In genomic region chr13:113759525-113760137, GRCh38 we compare ENCODE assay signal across 8 cellular contexts. TPM values are rescaled to one million over a fixed set of nuclear protein-coding genes. Genes with fewer than 3 reads are reported as not detected.
A peak's percentile ranks its signal among the peaks of the same experiment; 100 is the strongest.
DNase-seq lines count a peak whose midpoint lies in the region; ATAC-seq, FAIRE-seq and TF ChIP-seq lines count a peak whose summit lies in the region.

No MANE protein-coding gene starts in this region.

- no TSS peak for BruUV-seq in HepG2 (replicated peaks; lab: Mats Ljungman, UMichigan)

- no peak for FAIRE-seq in HepG2 (lab: Jason Lieb, UNC)

- intact Hi-C loops in HepG2 (cut with micrococcal nuclease; ENCODE audit: unreplicated experiment) = no loop called here

- no peaks in the 10 kb centered on the region for H4K20me1 ChIP-seq in HepG2 (ENCODE audit: insufficient read depth, low read length)

- WGBS in HepG2 (ENCODE audit: low lambda C conversion rate) = 11% methylated on average over 26 of the region's 26 CpGs
- WGBS in suprapubic skin = under 1% methylated on average over 26 of the region's 26 CpGs

- no peak for TF ChIP-seq POLR2A in NB4 (IDR thresholded peaks at IDR 0.05; ENCODE audit: extremely low read depth, insufficient read length)
- no peak for TF ChIP-seq POLR2A in HepG2 (IDR thresholded peaks at IDR 0.05; ENCODE audit: insufficient read depth in 1 of 2, low read depth in 2 of 2, low read length in 2 of 2)
- TF ChIP-seq POLR2A in suprapubic skin (IDR thresholded peaks at IDR 0.05) = no peak

- POLR2A ChIA-PET in HepG2 (lab: Yijun Ruan, JAX) = no interaction called here

- TF ChIP-seq CTCF in NB4 (IDR thresholded peaks at IDR 0.05; ENCODE audit: low read depth, low read length) (no peak), HepG2 (CRISPR knock-in tag; IDR thresholded peaks at IDR 0.05) (no peak), suprapubic skin (IDR thresholded peaks at IDR 0.05) (no peak)

- no peak overlapping the region for H2AFZ ChIP-seq in HepG2 (ENCODE audit: low read length)

- no peaks in the 10 kb centered on the region for H3K79me2 ChIP-seq in HepG2 (ENCODE audit: insufficient read depth, low read length)

- H3K4me2 ChIP-seq in HepG2 (ENCODE audit: low read depth, low read length) = peak overlapping the region; percentile 95

- H3K9me3 ChIP-seq in HepG2 (ENCODE audit: low read length) (no peaks in the 10 kb centered on the region), suprapubic skin (no peaks in the 10 kb centered on the region)

- no peak overlapping the region for H3K9ac ChIP-seq in HepG2 (ENCODE audit: insufficient read depth, low read depth, low read length)

- DNase-seq in Daoy (ENCODE audit: low read depth) (peak; percentile 35), NB4 (ENCODE audit: low read depth) (no peak), cerebellar cortex (ENCODE audit: low spot score) (peak; percentile 18), HepG2 (ENCODE audit: low spot score) (no peak), suprapubic skin (ENCODE audit: low spot score in 2 of 2) (peak in 1 of 2 donors; percentile 68), HPDE6-E6E7 (ENCODE audit: extremely low spot score) (no peak)

- no peak for TF ChIP-seq RAD21 in HepG2 (CRISPR knock-in tag; IDR thresholded peaks at IDR 0.05)

- TF ChIP-seq EP300 in HepG2 (IDR thresholded peaks at IDR 0.05; ENCODE audit: low read depth in 2 of 2, low read length in 2 of 2) (no peak), HepG2 (CRISPR knock-in tag; IDR thresholded peaks at IDR 0.05; ENCODE audit: borderline replicate concordance) (no peak), suprapubic skin (IDR thresholded peaks at IDR 0.05) (no peak)

- no peaks in the 10 kb centered on the region for H3K36me3 ChIP-seq in HepG2 (replicated peaks in 1 of 2; ENCODE audit: control insufficient read depth in 1 of 2, insufficient read depth in 2 of 2, low read length in 2 of 2)
- H3K36me3 ChIP-seq in suprapubic skin = no peaks in the 10 kb centered on the region

- H3K27me3 ChIP-seq in HepG2 (ENCODE audit: control insufficient read depth in 1 of 2, insufficient read depth in 2 of 2, low read length in 2 of 2) (peaks cover 10 to 71% of the 10 kb centered on the region in 2 experiments), suprapubic skin (peaks cover 20% of the 10 kb centered on the region)

- H3K27ac ChIP-seq in HepG2 (ENCODE audit: extremely low read length, insufficient read depth, low read length) = no peak overlapping the region
- H3K27ac ChIP-seq in suprapubic skin = peak overlapping the region; percentile 82

- ATAC-seq in HepG2 (peak; percentile 8; the same call in 2 of the 3 replicates), GM18861 (IDR thresholded peaks at IDR 0.05; ENCODE audit: unreplicated experiment) (no peak), HG03175 (IDR thresholded peaks at IDR 0.05; ENCODE audit: unreplicated experiment) (no peak)

- in situ Hi-C loops in HepG2 (cut with HindIII; ENCODE audit: extremely low pct_ligation_motif_present, low pct_unique_long_range_greater_than_20kb) = no loop called here

- H3K4me3 ChIP-seq in NB4 (ENCODE audit: low read depth, low read length) = peak overlapping the region; percentile 50
- peak overlapping the region in 2 of 3 experiments; percentile 60 to 71; a peak in 2 of 6 replicates for H3K4me3 ChIP-seq in HepG2 (replicated peaks in 1 of 3; ENCODE audit: insufficient read depth in 1 of 3, low read depth in 2 of 3, low read length in 3 of 3)
- peak overlapping the region; percentile 80 for H3K4me3 ChIP-seq in suprapubic skin

- CTCF ChIA-PET in HepG2 (lab: Yijun Ruan, JAX; ENCODE audit: low intra/inter-chr PET ratio, low total read pairs) = no interaction called here

- H3K4me1 ChIP-seq in HepG2 (ENCODE audit: insufficient read depth, low read length) (peaks cover 14% of the 10 kb centered on the region), suprapubic skin (peaks cover 19% of the 10 kb centered on the region)

TF ChIP-seq in HepG2, 621 proteins besides CTCF, POLR2A, EP300 and RAD21:
- TF ChIP-seq EZH2 (conservative IDR thresholded peaks at IDR 0.05; ENCODE audit: low read depth, low read length) = 0 out of 2 replicates have a peak, but pooled peaks have one; percentile 78
- no peak for TF ChIP-seq ZNF737 (CRISPR knock-in tag; IDR thresholded peaks at IDR 0.05; ENCODE audit: borderline replicate concordance)

RNA-seq across cellular contexts. Expression of gene TMEM255B, which starts 0.6 kb away (rescaled TPM):
- total RNA-seq in Daoy (2014; rRNA removed; shearing (Covaris generic)) = 3.8 and 9.7 TPM in 2 replicates
- total RNA-seq in HepG2 (2016; rRNA removed; fragmentation: Illumina TruSeq; extraction: Trizol) = 0.03 TPM in 1 of 2 replicates, not detected in the other
- not detected in 2 replicates for total RNA-seq in HepG2 (2016; cell fraction: cytosol; rRNA removed; fragmentation: Illumina TruSeq; extraction: Trizol; ENCODE audit: low read depth)
- total RNA-seq in HepG2 (2016; cell fraction: insoluble cytoplasmic fraction; rRNA removed; fragmentation: Illumina TruSeq; extraction: Trizol) = not detected in 2 replicates
- not detected in 2 replicates for total RNA-seq in HepG2 (2016; cell fraction: membrane; rRNA removed; fragmentation: Illumina TruSeq; extraction: Trizol)
- not detected in 2 replicates for total RNA-seq in HepG2 (2016; cell fraction: nucleus; rRNA removed; fragmentation: Illumina TruSeq; extraction: Trizol)
- polyA plus RNA-seq in HepG2 (2011; rRNA removed) = 0.01 TPM in 1 of 2 replicates, not detected in the other
- 0.01 and 0.12 TPM in 2 replicates for polyA plus RNA-seq in HepG2 (2011; cell fraction: cytosol; rRNA removed)
- polyA plus RNA-seq in HepG2 (2011; cell fraction: nucleus; rRNA removed) = 0.02 and 0.03 TPM in 2 replicates
- 0.11 TPM in 1 of 2 replicates, not detected in the other for polyA plus RNA-seq in HepG2 (2012)
- polyA plus RNA-seq in HepG2 (2016; cell fraction: cytosol; fragmentation: Illumina TruSeq; extraction: Trizol; ENCODE audit: low read depth) = not detected in 2 replicates
- polyA plus RNA-seq in HepG2 (2016; cell fraction: insoluble cytoplasmic fraction; fragmentation: Illumina TruSeq; extraction: Trizol; ENCODE audit: low read depth) = not detected in 2 replicates
- polyA plus RNA-seq in HepG2 (2016; cell fraction: membrane; fragmentation: Illumina TruSeq; extraction: Trizol; ENCODE audit: low read depth) = not detected in 2 replicates
- not detected in 2 replicates for polyA plus RNA-seq in HepG2 (2016; cell fraction: nucleus; fragmentation: Illumina TruSeq; extraction: Trizol; ENCODE audit: insufficient read depth, low read depth)
- polyA minus RNA-seq in HepG2 (2011; rRNA and poly(A)+ RNA removed; ENCODE audit: low replicate concordance) = not detected in 2 replicates
- not detected in 2 replicates for polyA minus RNA-seq in HepG2 (2011; cell fraction: cytosol; rRNA and poly(A)+ RNA removed)
- polyA minus RNA-seq in HepG2 (2011; cell fraction: nucleus; rRNA and poly(A)+ RNA removed) = 0.12 and 0.13 TPM in 2 replicates
- 1 to 10 TPM in 2 of 4 donors, under 1 TPM in 2; 0.26 to 3.8 (median 1.7) TPM for total RNA-seq in suprapubic skin

Comparison
In these comparisons a context has a peak if more than half of its experiments do, and no peak if none do; other contexts are left out.
1. DNase-seq: peak in Daoy (single experiment) and cerebellar cortex (single experiment); none in NB4 (single experiment), HepG2 (single experiment) and HPDE6-E6E7 (single experiment).
2. Peak in every context shown above with its lines, with median percentiles within 50 percentile points of each other: H3K4me3 ChIP-seq.